In genomic region chr4:156144961-156145360, GRCh38 we compare ENCODE assay signal across 22 cellular contexts.
"Had no signal": no experiment of that assay in that cellular context is flagged by ENCODE, and none has a peak within 500 bp of the region (broad histone marks: within the 10 kb centered on the region; RNA-seq: fewer than 3 reads in every experiment).

No MANE protein-coding gene starts in this region.

- H3K4me3 Mint-ChIP-seq: effector memory CD8-positive, alpha-beta T cell; naive B cell; natural killer cell treated with Interleukin-12 subunit alpha and Interleukin-12 subunit beta and Interleukin-15 and Interleukin-18, amount 100 ng/mL, for 72 hours; neural crest cell; stimulated activated naive CD8-positive, alpha-beta T cell treated with anti-CD3 and anti-CD28 coated beads, Interleukin-15, amount 100 ng/mL, for 72 hours; type B pancreatic cell had no signal

- H3K4me3 ChIP-seq: lower lobe of right lung, prostate gland, skin epidermis, thyroid gland had no signal

- H3K27ac ChIP-seq: lower lobe of right lung, parathyroid adenoma, prostate gland, skin epidermis, thyroid gland had no signal

- H3K27me3 Mint-ChIP-seq: effector memory CD8-positive, alpha-beta T cell; naive B cell; natural killer cell treated with Interleukin-12 subunit alpha and Interleukin-12 subunit beta and Interleukin-15 and Interleukin-18, amount 100 ng/mL, for 72 hours; stimulated activated naive CD8-positive, alpha-beta T cell treated with anti-CD3 and anti-CD28 coated beads, Interleukin-15, amount 100 ng/mL, for 72 hours; type B pancreatic cell had no signal

- H3K36me3 ChIP-seq: lower lobe of right lung, prostate gland, thyroid gland had no signal

- H3K27ac Mint-ChIP-seq: effector memory CD8-positive, alpha-beta T cell; naive B cell; natural killer cell treated with Interleukin-12 subunit alpha and Interleukin-12 subunit beta and Interleukin-15 and Interleukin-18, amount 100 ng/mL, for 72 hours; stimulated activated naive CD8-positive, alpha-beta T cell treated with anti-CD3 and anti-CD28 coated beads, Interleukin-15, amount 100 ng/mL, for 72 hours; type B pancreatic cell had no signal

- H3K36me3 Mint-ChIP-seq: naive B cell; natural killer cell treated with Interleukin-12 subunit alpha and Interleukin-12 subunit beta and Interleukin-15 and Interleukin-18, amount 100 ng/mL, for 72 hours; type B pancreatic cell had no signal

- H3K9me3 Mint-ChIP-seq: naive B cell; stimulated activated naive CD8-positive, alpha-beta T cell treated with anti-CD3 and anti-CD28 coated beads, Interleukin-15, amount 100 ng/mL, for 72 hours; type B pancreatic cell had no signal

- H3K4me1 ChIP-seq: lower lobe of right lung, parathyroid adenoma, prostate gland, thyroid gland had no signal

- H3K27me3 ChIP-seq: thyroid gland had no signal

- H3K79me2 ChIP-seq: parathyroid adenoma had no signal

- DNase-seq: cerebellar nuclear complex; cortex of kidney; effector memory CD8-positive, alpha-beta T cell; head of caudate nucleus; left ventricle myocardium superior; lower lobe of right lung; naive B cell; right cardiac atrium; stimulated activated CD4-positive, alpha-beta T cell treated with anti-CD3 and anti-CD28 coated beads, Interleukin-15, amount 100 ng/mL, for 24 hours; stimulated activated CD4-positive, alpha-beta T cell treated with anti-CD3 and anti-CD28 coated beads, Interleukin-2, amount 100 ng/mL, for 48 hours; stimulated activated naive CD4-positive, alpha-beta T cell; stimulated activated naive CD8-positive, alpha-beta T cell treated with anti-CD3 and anti-CD28 coated beads, Interleukin-15, amount 100 ng/mL, for 72 hours; thyroid gland had no signal

- H3K9me3 ChIP-seq: lower lobe of right lung, prostate gland, thyroid gland had no signal

- H2AFZ ChIP-seq: parathyroid adenoma had no signal

- H3K4me1 Mint-ChIP-seq: naive B cell; stimulated activated naive CD8-positive, alpha-beta T cell treated with anti-CD3 and anti-CD28 coated beads, Interleukin-15, amount 100 ng/mL, for 72 hours had no signal

- FAIRE-seq: endometrium, frontal cortex, keratinocyte had no signal

- ATAC-seq: effector memory CD8-positive, alpha-beta T cell; left ventricle myocardium superior; lower lobe of right lung; natural killer cell treated with Interleukin-12 subunit alpha and Interleukin-12 subunit beta and Interleukin-15 and Interleukin-18, amount 100 ng/mL, for 72 hours; right cardiac atrium; stimulated activated naive CD8-positive, alpha-beta T cell treated with anti-CD3 and anti-CD28 coated beads, Interleukin-15, amount 100 ng/mL, for 72 hours had no signal

- H3K9ac ChIP-seq: parathyroid adenoma had no signal
